Comparison of ENCODE assay signal across 8 cellular contexts in the genomic region with DNA sequence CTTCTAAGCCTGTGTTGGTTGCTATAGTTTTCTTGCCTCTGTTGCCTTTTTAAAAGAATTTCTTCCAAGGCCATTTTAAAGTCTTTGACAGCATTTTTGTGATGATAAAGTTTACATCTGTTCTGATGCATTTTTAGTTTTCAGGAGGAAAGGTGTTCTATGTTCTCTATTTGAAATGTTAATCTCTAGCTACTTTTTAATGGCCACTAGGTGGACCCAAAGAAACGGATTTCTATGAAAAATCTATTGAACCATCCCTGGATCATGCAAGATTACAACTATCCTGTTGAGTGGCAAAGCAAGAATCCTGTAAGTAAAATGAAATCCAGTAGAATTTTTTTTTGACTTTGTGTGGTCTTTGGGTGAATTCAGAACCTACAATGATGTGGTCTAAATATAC.
A peak's percentile ranks its signal among the peaks of the same experiment; 100 is the strongest.
DNase-seq lines count a peak whose midpoint lies in the region; ATAC-seq and TF ChIP-seq lines count a peak whose summit lies in the region.

No MANE protein-coding gene starts in this region.

- no peaks in the 10 kb centered on the region for H3K27me3 Mint-ChIP-seq in GM23338 (ENCODE audit: insufficient read depth, low read depth, poor library complexity)

- intact Hi-C loops in transverse colon (cut with DNase I; ENCODE audit: low total_unique reads): no loop called here

- WGBS in transverse colon (ENCODE audit: low coverage in 1 of 2), 2 donors: 0 to 3% methylated on average over 1 of the region's 1 CpG

- peaks cover 2% of the 10 kb centered on the region; the same call in 2 of the 3 replicates for H3K4me1 Mint-ChIP-seq in GM23338

- no peak overlapping the region for H3K4me2 ChIP-seq in GM23338

- in situ Hi-C loops in transverse colon (cut with MboI; ENCODE audit: low pct_ligation_motif_present in 1 of 4, low pct_unique_long_range_greater_than_20kb in 1 of 4, low sequenced_read_pairs in 3 of 4): loop anchor here in 3 of 4 donors (5.0 to 10.0 kb wide), 2 partner anchors 99 to 102 kb away; no protein-coding TSS in a partner anchor

- H3K4me3 Mint-ChIP-seq in GM23338: no peak overlapping the region

- peaks cover 2% of the 10 kb centered on the region; the same call in 1 of the 2 replicates for H4K20me1 ChIP-seq in GM23338 (replicated peaks; ENCODE audit: insufficient read depth)

- H3K27ac Mint-ChIP-seq in GM23338: no peak overlapping the region; the same call in 1 of the 2 replicates

- DNase-seq in AML-193 (lab: John Stamatoyannopoulos, UW) (peak; percentile 19), GM23338 (ENCODE audit: low spot score) (peak; percentile 58), RWPE2 (ENCODE audit: low spot score) (no peak), globus pallidus (ENCODE audit: low spot score) (peak; percentile 17), transverse colon (no peak)

- no peak for TF ChIP-seq EP300 in transverse colon (IDR thresholded peaks at IDR 0.05; ENCODE audit: low read depth)

- H2AFZ ChIP-seq in GM23338: no peak overlapping the region

- H3K36me3 ChIP-seq in GM23338 (ENCODE audit: insufficient read depth) (peaks cover 4% of the 10 kb centered on the region), RWPE2 (ENCODE audit: low read depth) (peaks cover 93% of the 10 kb centered on the region), transverse colon (no peaks in the 10 kb centered on the region)

- TF ChIP-seq CTCF in GM23338 (conservative IDR thresholded peaks at IDR 0.05; ENCODE audit: low read depth in 2 of 2) (peak; percentile 37 to 69), RWPE2 (IDR thresholded peaks at IDR 0.05; ENCODE audit: poor library complexity, severe bottlenecking) (peak; percentile 74), transverse colon (IDR thresholded peaks at IDR 0.05) (peak; percentile 52 to 56 (median 53))

- H3K9me2 ChIP-seq in GM23338 (ENCODE audit: insufficient read depth): no peaks in the 10 kb centered on the region

- H3K79me2 ChIP-seq in GM23338 (replicated peaks; ENCODE audit: insufficient read depth): no peaks in the 10 kb centered on the region

- H3K27me3 ChIP-seq in GM23338 (ENCODE audit: insufficient read depth) (no peaks in the 10 kb centered on the region), RWPE2 (ENCODE audit: insufficient read depth, poor library complexity, severe bottlenecking) (no peaks in the 10 kb centered on the region), transverse colon (no peaks in the 10 kb centered on the region)

- H3K27ac ChIP-seq in GM23338 (ENCODE audit: low read depth) (no peak overlapping the region), RWPE2 (ENCODE audit: poor library complexity, severe bottlenecking) (no peak overlapping the region), transverse colon (no peak overlapping the region)

- H3K9me3 Mint-ChIP-seq in GM23338: no peaks in the 10 kb centered on the region

- H3K9me3 ChIP-seq in RWPE2 (ENCODE audit: severe bottlenecking) (no peaks in the 10 kb centered on the region), transverse colon (no peaks in the 10 kb centered on the region)

- peaks cover 36% of the 10 kb centered on the region for H3K36me3 Mint-ChIP-seq in GM23338 (ENCODE audit: low read depth)

- no peak overlapping the region for H3K4me3 ChIP-seq in GM23338
- H3K4me3 ChIP-seq in RWPE2 (ENCODE audit: severe bottlenecking): no peak overlapping the region
- H3K4me3 ChIP-seq in transverse colon: no peak overlapping the region

- ATAC-seq in GM23338 (no peak), RWPE2 (ENCODE audit: low read depth) (0 out of 3 replicates have a peak, but pooled peaks have one; percentile 19), HG03457 (IDR thresholded peaks at IDR 0.05; ENCODE audit: unreplicated experiment) (no peak), HG02763 (IDR thresholded peaks at IDR 0.05; ENCODE audit: unreplicated experiment) (no peak), HG02759 (IDR thresholded peaks at IDR 0.05; ENCODE audit: unreplicated experiment) (no peak)

- TF ChIP-seq POLR2A in transverse colon (IDR thresholded peaks at IDR 0.05): no peak

- no peaks in the 10 kb centered on the region for H3F3A ChIP-seq in GM23338 (replicated peaks; ENCODE audit: low read depth)

- H3K4me1 ChIP-seq in GM23338 (ENCODE audit: insufficient read depth) (no peaks in the 10 kb centered on the region), RWPE2 (ENCODE audit: insufficient read depth, poor library complexity, severe bottlenecking) (no peaks in the 10 kb centered on the region), transverse colon (no peaks in the 10 kb centered on the region)

TF ChIP-seq in GM23338, 12 proteins besides CTCF, POLR2A, EP300 and RAD21:
- no peak for TF ChIP-seq CREB1 (CRISPR knock-in tag; IDR thresholded peaks at IDR 0.05; ENCODE audit: low read depth)
- TF ChIP-seq EZH2 (IDR thresholded peaks at IDR 0.05; ENCODE audit: low read depth, unreplicated experiment): no peak
- no peak for TF ChIP-seq ZNF331 (CRISPR knock-in tag; IDR thresholded peaks at IDR 0.05; ENCODE audit: low read depth)
- no peak for TF ChIP-seq JUNB (IDR thresholded peaks at IDR 0.05; ENCODE audit: unreplicated experiment)
- TF ChIP-seq STAT1 (IDR thresholded peaks at IDR 0.05; ENCODE audit: unreplicated experiment): no peak
- TF ChIP-seq, protein P1, sequence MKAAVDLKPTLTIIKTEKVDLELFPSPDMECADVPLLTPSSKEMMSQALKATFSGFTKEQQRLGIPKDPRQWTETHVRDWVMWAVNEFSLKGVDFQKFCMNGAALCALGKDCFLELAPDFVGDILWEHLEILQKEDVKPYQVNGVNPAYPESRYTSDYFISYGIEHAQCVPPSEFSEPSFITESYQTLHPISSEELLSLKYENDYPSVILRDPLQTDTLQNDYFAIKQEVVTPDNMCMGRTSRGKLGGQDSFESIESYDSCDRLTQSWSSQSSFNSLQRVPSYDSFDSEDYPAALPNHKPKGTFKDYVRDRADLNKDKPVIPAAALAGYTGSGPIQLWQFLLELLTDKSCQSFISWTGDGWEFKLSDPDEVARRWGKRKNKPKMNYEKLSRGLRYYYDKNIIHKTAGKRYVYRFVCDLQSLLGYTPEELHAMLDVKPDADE (IDR thresholded peaks at IDR 0.05): no peak

Comparison
In these comparisons a context has a peak if more than half of its experiments do, and no peak if none do; other contexts are left out.
1. DNase-seq: peak in AML-193 (2 of 2), GM23338 (single experiment) and globus pallidus (single experiment); none in RWPE2 (single experiment) and transverse colon (single experiment).
2. Peak in every context shown above with its lines, with median percentiles within 50 percentile points of each other: CTCF ChIP-seq.